16 cellular contexts compared by ENCODE assay signal in genomic region chr11:45409587-45409986, GRCh38.
"Had no signal": no experiment of that assay in that cellular context is flagged by ENCODE, and none has a peak within 500 bp of the region (broad histone marks: within the 10 kb centered on the region; RNA-seq: fewer than 3 reads in every experiment).

No MANE protein-coding gene starts in this region.

- H3K36me3 ChIP-seq: heart left ventricle, spleen, transverse colon had no signal

- H3K9me3 ChIP-seq: heart left ventricle, mucosa of descending colon, spleen, transverse colon had no signal

- H3K4me3 Mint-ChIP-seq: activated CD4-positive, alpha-beta memory T cell treated with anti-CD3 and anti-CD28 coated beads for 36 hours; activated naive CD8-positive, alpha-beta T cell treated with anti-CD3 and anti-CD28 coated beads, Interleukin-2, amount 10 ng/mL, durations not matched to agents 7 days and 5 days; natural killer cell; stimulated activated naive B cell treated with anti-CD40 and anti-IgM and Interleukin-4, amounts not matched to agents 10 μg/mL and 1 μg/mL and 100 μg/mL, for 72 hours; T-cell had no signal

- H3K4me3 ChIP-seq: heart left ventricle, mucosa of descending colon, spleen, transverse colon had no signal

- H3K27ac Mint-ChIP-seq: activated CD4-positive, alpha-beta memory T cell treated with anti-CD3 and anti-CD28 coated beads for 36 hours; activated naive CD8-positive, alpha-beta T cell treated with anti-CD3 and anti-CD28 coated beads, Interleukin-2, amount 10 ng/mL, durations not matched to agents 7 days and 5 days; natural killer cell; stimulated activated naive B cell treated with anti-CD40 and anti-IgM and Interleukin-4, amounts not matched to agents 10 μg/mL and 1 μg/mL and 100 μg/mL, for 72 hours; T-cell had no signal

- H3K36me3 Mint-ChIP-seq: activated CD4-positive, alpha-beta memory T cell treated with anti-CD3 and anti-CD28 coated beads for 36 hours; activated naive CD8-positive, alpha-beta T cell treated with anti-CD3 and anti-CD28 coated beads, Interleukin-2, amount 10 ng/mL, durations not matched to agents 7 days and 5 days; natural killer cell; stimulated activated naive B cell treated with anti-CD40 and anti-IgM and Interleukin-4, amounts not matched to agents 10 μg/mL and 1 μg/mL and 100 μg/mL, for 72 hours; T-cell had no signal

- DNase-seq: activated CD4-positive, alpha-beta memory T cell treated with anti-CD3 and anti-CD28 coated beads for 36 hours; activated gamma-delta T cell treated with Interleukin-2 at 50 U/mL for 16 hours; activated naive CD8-positive, alpha-beta T cell treated with anti-CD3 and anti-CD28 coated beads, Interleukin-2, amount 10 ng/mL, durations not matched to agents 7 days and 5 days; activated T-cell treated with anti-CD3 and anti-CD28 coated beads, Interleukin-2, amount 50 U/mL, for 48 hours; aorta; foreskin melanocyte; heart left ventricle; mucosa of descending colon; natural killer cell; spleen; stimulated activated CD4-positive, alpha-beta T cell treated with anti-CD3 and anti-CD28 coated beads, Interleukin-2, amount 100 ng/mL, for 24 hours; stimulated activated naive B cell treated with anti-CD40 and anti-IgM and Interleukin-4, amounts not matched to agents 10 μg/mL and 1 μg/mL and 100 μg/mL, for 72 hours; substantia nigra; T-cell; transverse colon had no signal

- H3K9me3 Mint-ChIP-seq: activated CD4-positive, alpha-beta memory T cell treated with anti-CD3 and anti-CD28 coated beads for 36 hours; activated naive CD8-positive, alpha-beta T cell treated with anti-CD3 and anti-CD28 coated beads, Interleukin-2, amount 10 ng/mL, durations not matched to agents 7 days and 5 days; natural killer cell; stimulated activated naive B cell treated with anti-CD40 and anti-IgM and Interleukin-4, amounts not matched to agents 10 μg/mL and 1 μg/mL and 100 μg/mL, for 72 hours; T-cell had no signal

- H3K27ac ChIP-seq: heart left ventricle, spleen, transverse colon, VCaP had no signal

- H3K4me1 Mint-ChIP-seq: activated naive CD8-positive, alpha-beta T cell treated with anti-CD3 and anti-CD28 coated beads, Interleukin-2, amount 10 ng/mL, durations not matched to agents 7 days and 5 days; natural killer cell; stimulated activated naive B cell treated with anti-CD40 and anti-IgM and Interleukin-4, amounts not matched to agents 10 μg/mL and 1 μg/mL and 100 μg/mL, for 72 hours; T-cell had no signal

- H3K4me1 ChIP-seq: heart left ventricle, spleen, transverse colon had no signal
